Comparison of ENCODE assay signal across 13 cellular contexts in genomic region chr14:92655802-92656201, GRCh38.
DNase-seq lines count a peak whose midpoint lies in the region; ATAC-seq and TF ChIP-seq lines count a peak whose summit lies in the region.
"Had no signal": no experiment of that assay in that cellular context is flagged by ENCODE, and none has a peak within 500 bp of the region (broad histone marks: within the 10 kb centered on the region; RNA-seq: fewer than 3 reads in every experiment).

No MANE protein-coding gene starts in this region.

- H3K27me3 ChIP-seq in suprapubic skin, result no peaks in the 10 kb centered on the region
- H3K27me3 ChIP-seq: MG63, right lobe of liver had no signal

- H3K36me3 ChIP-seq in suprapubic skin, result peaks cover 20% of the 10 kb centered on the region
- H3K36me3 ChIP-seq: MG63 had no signal

- CTCF ChIA-PET in activated CD4-positive, alpha-beta T cell treated with anti-CD3 and anti-CD28 coated beads, Interleukin-2, amount 10 ng/mL, durations not matched to agents 7 days and 5 days (lab: Charles Lee), result interaction anchor here (1.4 to 1.7 kb wide), 2 partner anchors 12 to 35 kb away, joined by 3 to 5 read pairs; no protein-coding TSS in a partner anchor

- DNase-seq in activated CD4-positive, alpha-beta T cell treated with anti-CD3 and anti-CD28 coated beads, Interleukin-2, amount 10 ng/mL, durations not matched to agents 7 days and 5 days, result no peak
- DNase-seq in activated CD4-positive, alpha-beta T cell treated with anti-CD3 and anti-CD28 coated beads for 4 hours, result no peak
- no peak for DNase-seq in memory B cell (ENCODE audit: low spot score in 2 of 2)
- DNase-seq in suprapubic skin (ENCODE audit: low spot score in 2 of 2), result no peak
- no peak for DNase-seq in omental fat pad (ENCODE audit: low spot score)
- DNase-seq in hippocampal formation (lab: John Stamatoyannopoulos, UW), result no peak
- DNase-seq: caudate nucleus, MG63, NCI-H2081 treated with DMSO at 0.1 percent for 48 hours, SHP77 treated with DMSO at 0.1 percent for 48 hours had no signal

- WGBS in suprapubic skin, result 83% methylated on average over 7 of the region's 7 CpGs

- peak overlapping the region; percentile 41 for H3K4me3 ChIP-seq in suprapubic skin
- H3K4me3 ChIP-seq: MG63, right lobe of liver had no signal

- TF ChIP-seq EP300 in suprapubic skin (IDR thresholded peaks at IDR 0.05), result no peak

- no peak for TF ChIP-seq CTCF in suprapubic skin (IDR thresholded peaks at IDR 0.05)
- no peak for TF ChIP-seq CTCF in omental fat pad (IDR thresholded peaks at IDR 0.05)

- no peak for ATAC-seq in activated T-helper 17 cell treated with anti-CD3 and anti-CD28 coated beads, Interleukin-2, amount 50 U/mL, for 72 hours (replicated peaks)
- ATAC-seq in memory B cell (ENCODE audit: low read depth), result no peak
- no peak for ATAC-seq in HG03354 (IDR thresholded peaks at IDR 0.05; ENCODE audit: poor library complexity, severe bottlenecking, unreplicated experiment)
- ATAC-seq in omental fat pad (ENCODE audit: low FRiP score), result no peak

- peaks cover 27% of the 10 kb centered on the region for H3K4me1 ChIP-seq in suprapubic skin
- H3K4me1 ChIP-seq: right lobe of liver had no signal

- no peaks in the 10 kb centered on the region for H3K9me3 Mint-ChIP-seq in activated CD4-positive, alpha-beta T cell treated with anti-CD3 and anti-CD28 coated beads, Interleukin-2, amount 10 ng/mL, durations not matched to agents 7 days and 5 days
- H3K9me3 Mint-ChIP-seq in activated T-helper 17 cell treated with anti-CD3 and anti-CD28 coated beads, Interleukin-2, amount 50 U/mL, for 72 hours, result no peaks in the 10 kb centered on the region
- no peaks in the 10 kb centered on the region for H3K9me3 Mint-ChIP-seq in memory B cell

- H3K9me3 ChIP-seq in suprapubic skin, result no peaks in the 10 kb centered on the region
- H3K9me3 ChIP-seq: MG63, right lobe of liver had no signal

- H3K27ac ChIP-seq in suprapubic skin, result no peak overlapping the region

- no peak for TF ChIP-seq POLR2A in suprapubic skin (IDR thresholded peaks at IDR 0.05)

- peaks cover 85% of the 10 kb centered on the region for H3K36me3 Mint-ChIP-seq in activated CD4-positive, alpha-beta T cell treated with anti-CD3 and anti-CD28 coated beads, Interleukin-2, amount 10 ng/mL, durations not matched to agents 7 days and 5 days (ENCODE audit: low read depth)
- peaks cover 93% of the 10 kb centered on the region for H3K36me3 Mint-ChIP-seq in activated T-helper 17 cell treated with anti-CD3 and anti-CD28 coated beads, Interleukin-2, amount 50 U/mL, for 72 hours (ENCODE audit: low read depth)
- peaks cover 47% of the 10 kb centered on the region for H3K36me3 Mint-ChIP-seq in memory B cell

- POLR2A ChIA-PET in activated CD4-positive, alpha-beta T cell treated with anti-CD3 and anti-CD28 coated beads, Interleukin-2, amount 10 ng/mL, durations not matched to agents 7 days and 5 days (lab: Charles Lee), result no interaction called here

- peak overlapping the region; percentile 97 for H3K4me3 Mint-ChIP-seq in activated CD4-positive, alpha-beta T cell treated with anti-CD3 and anti-CD28 coated beads, Interleukin-2, amount 10 ng/mL, durations not matched to agents 7 days and 5 days
- H3K4me3 Mint-ChIP-seq in activated T-helper 17 cell treated with anti-CD3 and anti-CD28 coated beads, Interleukin-2, amount 50 U/mL, for 72 hours, result peak overlapping the region; percentile 99
- H3K4me3 Mint-ChIP-seq in memory B cell, result peak overlapping the region; percentile 60

- H3K4me1 Mint-ChIP-seq in activated CD4-positive, alpha-beta T cell treated with anti-CD3 and anti-CD28 coated beads, Interleukin-2, amount 10 ng/mL, durations not matched to agents 7 days and 5 days, result peaks cover 76% of the 10 kb centered on the region
- peaks cover 54% of the 10 kb centered on the region for H3K4me1 Mint-ChIP-seq in activated T-helper 17 cell treated with anti-CD3 and anti-CD28 coated beads, Interleukin-2, amount 50 U/mL, for 72 hours
- H3K4me1 Mint-ChIP-seq in memory B cell, result peaks cover 64% of the 10 kb centered on the region

- no peaks in the 10 kb centered on the region for H3K27me3 Mint-ChIP-seq in activated CD4-positive, alpha-beta T cell treated with anti-CD3 and anti-CD28 coated beads, Interleukin-2, amount 10 ng/mL, durations not matched to agents 7 days and 5 days
- no peaks in the 10 kb centered on the region for H3K27me3 Mint-ChIP-seq in activated T-helper 17 cell treated with anti-CD3 and anti-CD28 coated beads, Interleukin-2, amount 50 U/mL, for 72 hours
- no peaks in the 10 kb centered on the region for H3K27me3 Mint-ChIP-seq in memory B cell

- H3K27ac Mint-ChIP-seq in activated CD4-positive, alpha-beta T cell treated with anti-CD3 and anti-CD28 coated beads, Interleukin-2, amount 10 ng/mL, durations not matched to agents 7 days and 5 days, result peak overlapping the region; percentile 71
- H3K27ac Mint-ChIP-seq in activated T-helper 17 cell treated with anti-CD3 and anti-CD28 coated beads, Interleukin-2, amount 50 U/mL, for 72 hours, result peak overlapping the region; percentile 93
- peak overlapping the region; percentile 91 for H3K27ac Mint-ChIP-seq in memory B cell
